1 cellular context compared by ENCODE assay signal in genomic region chr2:215885621-215886020, GRCh38.
TF ChIP-seq lines count a peak whose summit lies in the region.

No MANE protein-coding gene starts in this region.

TF ChIP-seq in IMR-90, 13 proteins besides CTCF, POLR2A, EP300 and RAD21:
- TF ChIP-seq NFE2L2 (IDR thresholded peaks at IDR 0.05; ENCODE audit: low read depth, low read length) (no peak), ELK1 (IDR thresholded peaks at IDR 0.05; ENCODE audit: borderline replicate concordance, low read depth, low read length) (no peak), MXI1 (IDR thresholded peaks at IDR 0.05; ENCODE audit: borderline replicate concordance, low read depth, low read length) (no peak), RCOR1 (IDR thresholded peaks at IDR 0.05; ENCODE audit: insufficient replicate concordance, low read length) (no peak), CHD1 (IDR thresholded peaks at IDR 0.05; ENCODE audit: low read depth, low read length) (no peak), BHLHE40 (IDR thresholded peaks at IDR 0.05; ENCODE audit: low read depth, low read length) (no peak), SMC3 (IDR thresholded peaks at IDR 0.05; ENCODE audit: low read depth, low read length) (no peak), CEBPB (IDR thresholded peaks at IDR 0.05; ENCODE audit: low read depth, low read length) (no peak), MAFK (IDR thresholded peaks at IDR 0.05; ENCODE audit: low read depth, low read length) (no peak), MAZ (IDR thresholded peaks at IDR 0.05; ENCODE audit: borderline replicate concordance, low read depth, low read length) (no peak), FOS (IDR thresholded peaks at IDR 0.05; ENCODE audit: low read depth, low read length) (no peak), RFX5 (IDR thresholded peaks at IDR 0.05; ENCODE audit: low read depth, low read length) (no peak), USF2 (IDR thresholded peaks at IDR 0.05; ENCODE audit: low read depth, low read length) (no peak)
